ENCODE assay signal across 1 cellular context in genomic region chrX:107758231-107758766, GRCh38.
TF ChIP-seq lines count a peak whose summit lies in the region.

No MANE protein-coding gene starts in this region.

TF ChIP-seq in GM12878, 131 proteins besides CTCF, POLR2A, EP300 and RAD21:
- TF ChIP-seq ZNF622 (IDR thresholded peaks at IDR 0.05) (no peak), SMC3 (IDR thresholded peaks at IDR 0.05; ENCODE audit: borderline replicate concordance, low read length) (no peak), NR2C2 (IDR thresholded peaks at IDR 0.05; ENCODE audit: borderline replicate concordance, control insufficient read depth, insufficient read length, low read depth) (no peak), TARDBP (IDR thresholded peaks at IDR 0.05; ENCODE audit: borderline replicate concordance) (no peak), ZZZ3 (IDR thresholded peaks at IDR 0.05; ENCODE audit: control insufficient read depth, insufficient read length, low read depth) (no peak), POU2F2 (IDR thresholded peaks at IDR 0.05; ENCODE audit: borderline replicate concordance, low read depth, low read length) (no peak), ATF2 (IDR thresholded peaks at IDR 0.05; ENCODE audit: low read length) (no peak), FOS (IDR thresholded peaks at IDR 0.05; ENCODE audit: borderline replicate concordance, extremely low read depth, insufficient read length) (no peak), IRF3 (IDR thresholded peaks at IDR 0.05) (no peak), EED (IDR thresholded peaks at IDR 0.05; ENCODE audit: low read depth) (no peak)
